Comparison of ENCODE assay signal across 3 cellular contexts in genomic region chr4:144645102-144645469, GRCh38.
TF ChIP-seq lines count a peak whose summit lies in the region.

No MANE protein-coding gene starts in this region.

TF ChIP-seq in liver, 16 proteins besides CTCF, POLR2A, EP300 and RAD21:
- TF ChIP-seq ATF3 (IDR thresholded peaks at IDR 0.05) (no peak), NR2F2 (IDR thresholded peaks at IDR 0.05) (no peak), HNF4G (IDR thresholded peaks at IDR 0.05) (no peak), YY1 (IDR thresholded peaks at IDR 0.05) (no peak)

TF ChIP-seq in HepG2, 621 proteins besides CTCF, POLR2A, EP300 and RAD21:
- no peak for TF ChIP-seq FOXP1 (IDR thresholded peaks at IDR 0.05)
- no peak for TF ChIP-seq FOXP1 (CRISPR knock-in tag; IDR thresholded peaks at IDR 0.05)
- no peak for TF ChIP-seq ZNF747 (CRISPR knock-in tag; IDR thresholded peaks at IDR 0.05; ENCODE audit: borderline replicate concordance)
- no peak for TF ChIP-seq KLF16 (CRISPR knock-in tag; IDR thresholded peaks at IDR 0.05)
- TF ChIP-seq SP5 (CRISPR knock-in tag; IDR thresholded peaks at IDR 0.05; ENCODE audit: borderline replicate concordance, low read depth) = no peak
- TF ChIP-seq SALL1 (CRISPR knock-in tag; IDR thresholded peaks at IDR 0.05) = no peak
- no peak for TF ChIP-seq SRY (CRISPR knock-in tag; IDR thresholded peaks at IDR 0.05)
- no peak for TF ChIP-seq FOXJ3 (CRISPR knock-in tag; IDR thresholded peaks at IDR 0.05; ENCODE audit: borderline replicate concordance)
- no peak for TF ChIP-seq PCBP1 (IDR thresholded peaks at IDR 0.05; ENCODE audit: borderline replicate concordance, low read depth, low read length)
- no peak for TF ChIP-seq ZNF737 (CRISPR knock-in tag; IDR thresholded peaks at IDR 0.05; ENCODE audit: borderline replicate concordance)
- TF ChIP-seq ZNF773 (CRISPR knock-in tag; IDR thresholded peaks at IDR 0.05; ENCODE audit: borderline replicate concordance) = no peak

TF ChIP-seq in H1, 55 proteins besides CTCF, POLR2A, EP300 and RAD21:
- TF ChIP-seq CBX8 (IDR thresholded peaks at IDR 0.05; ENCODE audit: borderline replicate concordance, low read depth, low read length) = no peak
- TF ChIP-seq, protein P1, sequence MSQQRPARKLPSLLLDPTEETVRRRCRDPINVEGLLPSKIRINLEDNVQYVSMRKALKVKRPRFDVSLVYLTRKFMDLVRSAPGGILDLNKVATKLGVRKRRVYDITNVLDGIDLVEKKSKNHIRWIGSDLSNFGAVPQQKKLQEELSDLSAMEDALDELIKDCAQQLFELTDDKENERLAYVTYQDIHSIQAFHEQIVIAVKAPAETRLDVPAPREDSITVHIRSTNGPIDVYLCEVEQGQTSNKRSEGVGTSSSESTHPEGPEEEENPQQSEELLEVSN (IDR thresholded peaks at IDR 0.05) = peak; percentile 77
- TF ChIP-seq JUN (IDR thresholded peaks at IDR 0.05; ENCODE audit: low read depth, low read length) = no peak
- TF ChIP-seq BRCA1 (IDR thresholded peaks at IDR 0.05; ENCODE audit: low read depth, low read length) = no peak
- TF ChIP-seq MAX (IDR thresholded peaks at IDR 0.05) = peak; percentile 16; the same call in 1 of the 2 replicates
- TF ChIP-seq CHD2 (IDR thresholded peaks at IDR 0.05; ENCODE audit: low read length) = no peak
- no peak for TF ChIP-seq EGR1 (IDR thresholded peaks at IDR 0.05; ENCODE audit: borderline replicate concordance, low read depth, low read length)
- no peak for TF ChIP-seq BCL11A (IDR thresholded peaks at IDR 0.05; ENCODE audit: low read depth in 2 of 2, low read length in 2 of 2)
